In the genomic region with DNA sequence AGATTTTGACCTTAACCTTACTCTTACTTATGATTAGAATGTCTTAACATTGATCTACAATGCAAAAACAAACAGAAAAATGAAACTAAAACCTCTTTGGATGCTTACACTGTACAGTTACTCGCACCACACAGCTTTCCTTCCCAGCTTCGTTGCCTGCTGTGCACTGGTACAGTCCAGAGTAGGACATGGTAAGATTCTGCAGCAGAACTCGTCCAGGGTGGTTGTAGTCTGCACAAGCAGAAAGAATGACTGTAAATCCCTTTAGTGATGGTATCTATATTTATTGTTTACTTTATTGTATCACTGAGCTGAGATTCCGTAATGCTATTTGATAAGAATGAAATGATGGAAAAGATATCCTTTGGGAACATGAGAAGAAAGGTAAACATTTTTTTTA, we compare ENCODE assay signal across 8 cellular contexts. TPM values are rescaled to one million over a fixed set of nuclear protein-coding genes. Genes with fewer than 3 reads are reported as not detected.
DNase-seq lines count a peak whose midpoint lies in the region; ATAC-seq and TF ChIP-seq lines count a peak whose summit lies in the region.
"Had no signal": no experiment of that assay in that cellular context is flagged by ENCODE, and none has a peak within 500 bp of the region (broad histone marks: within the 10 kb centered on the region; RNA-seq: fewer than 3 reads in every experiment).

No MANE protein-coding gene starts in this region.

- no peaks in the 10 kb centered on the region for H3K27me3 ChIP-seq in CD4-positive, alpha-beta memory T cell (ENCODE audit: insufficient read depth, low read length)
- H3K27me3 ChIP-seq in PC-9 (ENCODE audit: insufficient read depth, low read depth) (no peaks in the 10 kb centered on the region), endocrine pancreas (ENCODE audit: control insufficient read depth, insufficient read depth, low read length) (no peaks in the 10 kb centered on the region), mesendoderm (ENCODE audit: insufficient read depth, low read length, poor library complexity) (no peaks in the 10 kb centered on the region)

- H3K9me3 ChIP-seq in CD4-positive, alpha-beta memory T cell (ENCODE audit: control insufficient read depth in 1 of 2, low read length in 2 of 2): no peaks in the 10 kb centered on the region
- H3K9me3 ChIP-seq in PC-9 (ENCODE audit: insufficient read depth, low read depth) (no peaks in the 10 kb centered on the region), endocrine pancreas (ENCODE audit: control insufficient read depth, low read length) (no peaks in the 10 kb centered on the region)

- no peak overlapping the region for H3K56ac ChIP-seq in mesendoderm (ENCODE audit: low read length)

- H3K4me2 ChIP-seq in PC-9 (peak overlapping the region; percentile 40), mesendoderm (ENCODE audit: low read length) (no peak overlapping the region)

- H3F3A ChIP-seq in PC-9 (ENCODE audit: insufficient read depth, low read depth): peaks cover 25% of the 10 kb centered on the region

- peaks cover 27 to 60% (median 45%) of the 10 kb centered on the region in 4 donors for H3K4me1 Mint-ChIP-seq in CD4-positive, alpha-beta memory T cell
- H3K4me1 Mint-ChIP-seq in nephron: peaks cover 22% of the 10 kb centered on the region
- H3K4me1 Mint-ChIP-seq: H9 had no signal

- no peaks in the 10 kb centered on the region for H3K9me2 ChIP-seq in PC-9 (ENCODE audit: insufficient read depth)

- no TSS peak for BruUV-seq in PC-9 (replicated peaks; lab: Mats Ljungman, UMichigan)

- WGBS in mesendoderm (ENCODE audit: extremely low coverage, insufficient coverage, low lambda C conversion rate): no CpG with 5 or more reads among the region's 4 CpGs

- CTCF ChIA-PET in CD4-positive, alpha-beta memory T cell (lab: Charles Lee; ENCODE audit: partially characterized antibody): interaction anchor here (1.9 to 13.7 kb wide), 5 partner anchors 12 to 164 kb away, joined by 4 to 184 read pairs (median 39); partner anchors contain the start of gene HSPA8
- CTCF ChIA-PET in PC-9 (lab: Charles Lee): interaction anchor here (0.5 to 1.0 kb wide), 4 partner anchors 21 to 392 kb away, joined by 3 to 5 read pairs (median 3); no protein-coding TSS in a partner anchor

- H2BK5ac ChIP-seq in mesendoderm (ENCODE audit: low read length): no peak overlapping the region

- peak overlapping the region; percentile 73 to 88 (median 78) for H3K4me3 Mint-ChIP-seq in CD4-positive, alpha-beta memory T cell
- H3K4me3 Mint-ChIP-seq in nephron: no peak overlapping the region
- H3K4me3 Mint-ChIP-seq: H9 had no signal

- H4K20me1 ChIP-seq in PC-9 (ENCODE audit: insufficient read depth): no peaks in the 10 kb centered on the region

- ATAC-seq in GM18867 (IDR thresholded peaks at IDR 0.05; ENCODE audit: unreplicated experiment) (no peak), HG02840 (IDR thresholded peaks at IDR 0.05; ENCODE audit: low FRiP score, unreplicated experiment) (no peak)

- intact Hi-C loops in CD4-positive, alpha-beta memory T cell (cut with micrococcal nuclease): loop anchor here (1.0 kb wide), 1 partner anchor 13 kb away; no protein-coding TSS in a partner anchor
- intact Hi-C loops in PC-9 (cut with micrococcal nuclease; ENCODE audit: unreplicated experiment): loop anchor here (1.0 kb wide), 2 partner anchors 11 to 21 kb away; partner anchors contain the start of gene HSPA8

- TF ChIP-seq CTCF in PC-9 (conservative IDR thresholded peaks at IDR 0.05): no peak
- no peak for TF ChIP-seq CTCF in nephron (IDR thresholded peaks at IDR 0.05; ENCODE audit: unreplicated experiment in 3 of 3)

- H4K5ac ChIP-seq in mesendoderm (ENCODE audit: low read length): no peak overlapping the region

- H2BK15ac ChIP-seq in mesendoderm (replicated peaks; ENCODE audit: low read depth): no peak overlapping the region

- H4K8ac ChIP-seq in mesendoderm (ENCODE audit: low read depth, low read length): no peak overlapping the region

- no peaks in the 10 kb centered on the region for H3K36me3 ChIP-seq in CD4-positive, alpha-beta memory T cell (ENCODE audit: insufficient read depth, low read length)
- H3K36me3 ChIP-seq in PC-9 (ENCODE audit: low read depth): peaks cover 11% of the 10 kb centered on the region; the same call in 1 of the 2 replicates
- no peaks in the 10 kb centered on the region for H3K36me3 ChIP-seq in endocrine pancreas (ENCODE audit: control insufficient read depth, insufficient read depth, low read length)
- peaks cover 3% of the 10 kb centered on the region for H3K36me3 ChIP-seq in mesendoderm (ENCODE audit: control insufficient read depth, insufficient read depth, low read length)

- H3K79me1 ChIP-seq in mesendoderm (ENCODE audit: low read length): no peaks in the 10 kb centered on the region

- H3K4ac ChIP-seq in mesendoderm (ENCODE audit: low read depth, low read length): no peak overlapping the region

- no peak for DNase-seq in CD4-positive, alpha-beta memory T cell
- DNase-seq in PC-9: peak in 1 of 2 experiments; percentile 78
- DNase-seq in mesendoderm: no peak
- DNase-seq: H9 had no signal

- H3K9me3 Mint-ChIP-seq in CD4-positive, alpha-beta memory T cell: no peaks in the 10 kb centered on the region
- no peaks in the 10 kb centered on the region for H3K9me3 Mint-ChIP-seq in nephron
- H3K9me3 Mint-ChIP-seq: H9 had no signal

- H3K27ac Mint-ChIP-seq in CD4-positive, alpha-beta memory T cell: peak overlapping the region; percentile 93 to 96 (median 93)
- H3K27ac Mint-ChIP-seq in nephron: peak overlapping the region in 2 of 3 experiments; percentile 34 to 51

- H3K4me1 ChIP-seq in CD4-positive, alpha-beta memory T cell (ENCODE audit: insufficient read depth, low read length): peaks cover 51% of the 10 kb centered on the region
- peaks cover 22% of the 10 kb centered on the region for H3K4me1 ChIP-seq in PC-9 (replicated peaks; ENCODE audit: insufficient read depth)
- peaks cover 6% of the 10 kb centered on the region for H3K4me1 ChIP-seq in endocrine pancreas (ENCODE audit: control insufficient read depth, insufficient read depth, low read length)
- H3K4me1 ChIP-seq in mesendoderm (ENCODE audit: control insufficient read depth, low read depth, low read length): no peaks in the 10 kb centered on the region

- no peak overlapping the region for H3K18ac ChIP-seq in mesendoderm (ENCODE audit: low read length)

- no peak overlapping the region for H3K23ac ChIP-seq in mesendoderm (ENCODE audit: low read length)

- H3K9ac ChIP-seq in endocrine pancreas (ENCODE audit: control insufficient read depth, insufficient read depth, low read length) (no peak overlapping the region), mesendoderm (ENCODE audit: low read length) (no peak overlapping the region)

- POLR2A ChIA-PET in CD4-positive, alpha-beta memory T cell (lab: Charles Lee; ENCODE audit: partially characterized antibody): interaction anchor here (1.2 to 16.8 kb wide), 4 partner anchors 13 to 20 kb away, joined by 7 to 891 read pairs (median 9); partner anchors contain the start of gene HSPA8
- POLR2A ChIA-PET in PC-9 (lab: Charles Lee; ENCODE audit: unreplicated experiment): no interaction called here

- peak overlapping the region in 1 of 2 donors; percentile 3 for H3K4me3 ChIP-seq in CD4-positive, alpha-beta memory T cell (ENCODE audit: low read length in 2 of 2)
- H3K4me3 ChIP-seq in PC-9 (no peak overlapping the region), endocrine pancreas (ENCODE audit: control insufficient read depth, insufficient read depth, low read length) (peak overlapping the region; percentile 52), mesendoderm (ENCODE audit: low read length) (no peak overlapping the region)

- peaks cover 3 to 6% of the 10 kb centered on the region in 2 donors for H3K36me3 Mint-ChIP-seq in CD4-positive, alpha-beta memory T cell
- H3K36me3 Mint-ChIP-seq in nephron (ENCODE audit: low read depth): peaks cover 41% of the 10 kb centered on the region

- H2BK120ac ChIP-seq in mesendoderm (ENCODE audit: low read depth, low read length): no peak overlapping the region

- no peak overlapping the region for H2AFZ ChIP-seq in PC-9

- peak overlapping the region; percentile 45 for H3K27ac ChIP-seq in CD4-positive, alpha-beta memory T cell (ENCODE audit: low read depth, low read length)
- H3K27ac ChIP-seq in PC-9: peak overlapping the region; percentile 38; the same call in 1 of the 2 replicates
- no peak overlapping the region for H3K27ac ChIP-seq in mesendoderm (ENCODE audit: low read depth, low read length)

- H2AK5ac ChIP-seq in mesendoderm (ENCODE audit: low read length): no peak overlapping the region

- H3K79me2 ChIP-seq in PC-9 (ENCODE audit: low read depth) (no peaks in the 10 kb centered on the region), mesendoderm (ENCODE audit: control insufficient read depth, insufficient read depth, low read length) (no peaks in the 10 kb centered on the region)

- no peaks in the 10 kb centered on the region for H3K27me3 Mint-ChIP-seq in CD4-positive, alpha-beta memory T cell
- no peaks in the 10 kb centered on the region for H3K27me3 Mint-ChIP-seq in nephron (ENCODE audit: low read depth)

RNA-seq across cellular contexts. Expression of gene HSPA8, which starts 21.0 kb away (rescaled TPM):
- 100 to 1,000 TPM; 809 to 852 TPM for total RNA-seq in CD4-positive, alpha-beta memory T cell
- polyA plus RNA-seq in CD4-positive, alpha-beta memory T cell: 1,000 to 10,000 TPM; 1,622 to 1,778 TPM
- 796 and 1,103 TPM in 2 replicates for total RNA-seq in PC-9 (2021)
- 2,354 TPM for polyA plus RNA-seq in mesendoderm (2013, experiment 1 of 2)
- 2,369 TPM for polyA plus RNA-seq in mesendoderm (2013, experiment 2 of 2)

Comparison
In these comparisons a context has a peak if more than half of its experiments do, and no peak if none do; other contexts are left out.
1. H3K4me3 Mint-ChIP-seq: peak in CD4-positive, alpha-beta memory T cell (8 of 8); none in nephron (0 of 3).